8 cellular contexts compared by ENCODE assay signal in genomic region chr18:48922801-48923730, GRCh38. TPM values are rescaled to one million over a fixed set of nuclear protein-coding genes. Genes with fewer than 3 reads are reported as not detected.
DNase-seq lines count a peak whose midpoint lies in the region; ATAC-seq and TF ChIP-seq lines count a peak whose summit lies in the region.

No MANE protein-coding gene starts in this region.

- BruUV-seq in A673 (replicated peaks; lab: Mats Ljungman, UMichigan): no TSS peak

- peaks cover 9% of the 10 kb centered on the region for H3K36me3 ChIP-seq in A673 (ENCODE audit: insufficient read depth, low read length, poor library complexity, severe bottlenecking)

- no peaks in the 10 kb centered on the region for H3K27me3 Mint-ChIP-seq in activated CD4-positive, alpha-beta memory T cell treated with anti-CD3 and anti-CD28 coated beads for 36 hours

- peak overlapping the region; percentile 84 for H3K27ac ChIP-seq in A673 (ENCODE audit: low read depth, low read length, poor library complexity, severe bottlenecking)

- H3K4me3 ChIP-seq in A673 (ENCODE audit: low read depth, low read length, poor library complexity, severe bottlenecking) (peak overlapping the region; percentile 34), HFF-Myc (replicated peaks; ENCODE audit: low read depth, low read length) (no peak overlapping the region)

- peaks cover 55% of the 10 kb centered on the region for H3K4me1 ChIP-seq in A673 (ENCODE audit: insufficient read depth, low read length, poor library complexity, severe bottlenecking)

- DNase-seq in A673 (ENCODE audit: low spot score): peak; percentile 94
- DNase-seq in HFF-Myc (ENCODE audit: extremely low read depth, low read depth): peak; percentile 76
- DNase-seq in activated CD4-positive, alpha-beta memory T cell treated with anti-CD3 and anti-CD28 coated beads for 36 hours: peak; percentile 41
- peak; percentile 73 for DNase-seq in foreskin melanocyte
- peak; percentile 92 for DNase-seq in posterior vena cava (ENCODE audit: low spot score)
- no peak for DNase-seq in NCI-H524 (lab: John Stamatoyannopoulos, UW)
- no peak for DNase-seq in hippocampal formation (lab: John Stamatoyannopoulos, UW)

- H3K4me3 Mint-ChIP-seq in activated CD4-positive, alpha-beta memory T cell treated with anti-CD3 and anti-CD28 coated beads for 36 hours: peak overlapping the region; percentile 60

- intact Hi-C loops in A673 (cut with micrococcal nuclease; ENCODE audit: unreplicated experiment) (no loop called here), posterior vena cava (cut with DNase I) (no loop called here)
- intact Hi-C loops in activated CD4-positive, alpha-beta memory T cell treated with anti-CD3 and anti-CD28 coated beads for 36 hours (cut with micrococcal nuclease): loop anchor here (1.0 kb wide), 1 partner anchor 9 kb away; no protein-coding TSS in a partner anchor

- no peaks in the 10 kb centered on the region for H3K9me3 Mint-ChIP-seq in activated CD4-positive, alpha-beta memory T cell treated with anti-CD3 and anti-CD28 coated beads for 36 hours

- POLR2A ChIA-PET in A673 (lab: Charles Lee; ENCODE audit: low non-redundant PET): no interaction called here
- POLR2A ChIA-PET in activated CD4-positive, alpha-beta memory T cell treated with anti-CD3 and anti-CD28 coated beads for 36 hours (lab: Charles Lee): no interaction called here

- H3K27me3 ChIP-seq in A673 (replicated peaks; ENCODE audit: insufficient read depth, low read depth, low read length, poor library complexity): no peaks in the 10 kb centered on the region

- ATAC-seq in activated CD4-positive, CD25-positive, alpha-beta regulatory T cell treated with anti-CD3 and anti-CD28 coated beads, Interleukin-2, amount 50 U/mL, for 24 hours: no peak

- H3K9me3 ChIP-seq in A673 (ENCODE audit: low read depth, low read length, poor library complexity, severe bottlenecking): no peaks in the 10 kb centered on the region

- H3K27ac Mint-ChIP-seq in activated CD4-positive, alpha-beta memory T cell treated with anti-CD3 and anti-CD28 coated beads for 36 hours: peak overlapping the region; percentile 40

- CTCF ChIA-PET in A673 (lab: Charles Lee): no interaction called here
- CTCF ChIA-PET in activated CD4-positive, alpha-beta memory T cell treated with anti-CD3 and anti-CD28 coated beads for 36 hours (lab: Charles Lee): interaction anchor here (1.0 kb wide), 1 partner anchor 9 kb away, joined by 3 read pairs; no protein-coding TSS in a partner anchor

- peaks cover 15% of the 10 kb centered on the region for H3K36me3 Mint-ChIP-seq in activated CD4-positive, alpha-beta memory T cell treated with anti-CD3 and anti-CD28 coated beads for 36 hours

- TF ChIP-seq CTCF in A673 (conservative IDR thresholded peaks at IDR 0.05; ENCODE audit: low read depth, low read length) (no peak), HFF-Myc (IDR thresholded peaks at IDR 0.05; ENCODE audit: low read depth, low read length, missing control alignments) (no peak)

- H3K4me1 Mint-ChIP-seq in activated CD4-positive, alpha-beta memory T cell treated with anti-CD3 and anti-CD28 coated beads for 36 hours (ENCODE audit: low read depth): peaks cover 49% of the 10 kb centered on the region

RNA-seq across cellular contexts. Expression of gene SMAD7, which starts 27.7 kb away (rescaled TPM):
- total RNA-seq in A673 (2021) (11.4 and 12.0 TPM in 2 replicates), posterior vena cava (10 to 100 TPM; 34.7 to 36.8 TPM)
- total RNA-seq in activated CD4-positive, alpha-beta memory T cell treated with anti-CD3 and anti-CD28 coated beads for 36 hours: 10 to 100 TPM; 13.6 to 14.4 TPM

Comparison
In these comparisons a context has a peak if more than half of its experiments do, and no peak if none do; other contexts are left out.
1. DNase-seq: peak in A673 (single experiment), HFF-Myc (single experiment), activated CD4-positive, alpha-beta memory T cell treated with anti-CD3 and anti-CD28 coated beads for 36 hours (single experiment), foreskin melanocyte (single experiment) and posterior vena cava (single experiment); none in NCI-H524 (0 of 2) and hippocampal formation (0 of 2).